In genomic region chr16:85173981-85174751, GRCh38 we compare ENCODE assay signal across 8 cellular contexts.
A peak's percentile ranks its signal among the peaks of the same experiment; 100 is the strongest.
DNase-seq lines count a peak whose midpoint lies in the region; ATAC-seq and TF ChIP-seq lines count a peak whose summit lies in the region.

No MANE protein-coding gene starts in this region.

- H3K4me2 ChIP-seq in H9 (ENCODE audit: insufficient read depth, insufficient read length, low read length) (no peak overlapping the region), skeletal muscle satellite cell (ENCODE audit: low read length) (peak overlapping the region; percentile 98)

- H3K27ac ChIP-seq in H9 (ENCODE audit: insufficient read length, low read depth, low read length) (no peak overlapping the region), gastroesophageal sphincter (peak overlapping the region in 3 of 4 donors; percentile 40 to 50 (median 46))

- H4K20me1 ChIP-seq in H9 (ENCODE audit: control insufficient read depth, insufficient read depth, insufficient read length), result no peaks in the 10 kb centered on the region

- peaks cover 4% of the 10 kb centered on the region for H3K23me2 ChIP-seq in H9 (ENCODE audit: insufficient read length, low read depth, low read length, poor library complexity, severe bottlenecking)

- no peak overlapping the region for H2BK5ac ChIP-seq in H9 (ENCODE audit: insufficient read length, low read length)

- H2AK5ac ChIP-seq in H9 (ENCODE audit: insufficient read length, low read length), result no peak overlapping the region

- no peak for ATAC-seq in gastroesophageal sphincter
- ATAC-seq in HG03571 (IDR thresholded peaks at IDR 0.05; ENCODE audit: unreplicated experiment), result no peak
- ATAC-seq in HG03378 (IDR thresholded peaks at IDR 0.05; ENCODE audit: unreplicated experiment), result no peak
- no peak for ATAC-seq in HG03521 (IDR thresholded peaks at IDR 0.05; ENCODE audit: unreplicated experiment)
- no peak for ATAC-seq in GM18907 (IDR thresholded peaks at IDR 0.05; ENCODE audit: unreplicated experiment)

- TF ChIP-seq CTCF in H9 (conservative IDR thresholded peaks at IDR 0.05), result no peak
- TF ChIP-seq CTCF in gastroesophageal sphincter (IDR thresholded peaks at IDR 0.05), result no peak

- DNase-seq in H9 (no peak), SHP77 (lab: John Stamatoyannopoulos, UW) (peak; percentile 89 to 91)

- no peak overlapping the region for H2BK20ac ChIP-seq in H9 (ENCODE audit: low read depth, low read length, poor library complexity, severe bottlenecking)

- H3K4me1 ChIP-seq in H9 (ENCODE audit: insufficient read depth, low read length), result peaks cover 5% of the 10 kb centered on the region; the same call in 1 of the 2 replicates
- H3K4me1 ChIP-seq in gastroesophageal sphincter, result peaks cover 0 to 84% (median 32%) of the 10 kb centered on the region in 3 donors
- H3K4me1 ChIP-seq in skeletal muscle satellite cell (ENCODE audit: control insufficient read depth, insufficient read depth, low read length), result peaks cover 72% of the 10 kb centered on the region

- no peak overlapping the region for H4K8ac ChIP-seq in H9 (replicated peaks; ENCODE audit: insufficient read length, low read depth, low read length)

- H3K9ac ChIP-seq in H9 (ENCODE audit: extremely low read depth, insufficient read length, low read length) (no peak overlapping the region), skeletal muscle satellite cell (ENCODE audit: low read depth, low read length) (peak overlapping the region; percentile 81)

- no peak overlapping the region for H2BK15ac ChIP-seq in H9 (ENCODE audit: low read depth, low read length)

- no peak overlapping the region for H4K91ac ChIP-seq in H9 (ENCODE audit: insufficient read length, low read depth, low read length)

- peaks cover 3% of the 10 kb centered on the region; the same call in 1 of the 2 replicates for H3K79me2 ChIP-seq in H9 (ENCODE audit: insufficient read depth, low read length)

- no peak overlapping the region for H3K23ac ChIP-seq in H9 (ENCODE audit: insufficient read length, low read depth, low read length)

- H3K9me3 ChIP-seq in H9 (ENCODE audit: control insufficient read depth, low read depth, low read length) (no peaks in the 10 kb centered on the region), gastroesophageal sphincter (no peaks in the 10 kb centered on the region), skeletal muscle satellite cell (replicated peaks; ENCODE audit: low read length) (no peaks in the 10 kb centered on the region)

- H3K4me1 Mint-ChIP-seq in H9, result peaks cover 40 to 61% of the 10 kb centered on the region in 2 experiments

- no peak overlapping the region for H2AFZ ChIP-seq in H9 (ENCODE audit: low read length)

- H3K36me3 Mint-ChIP-seq in H9 (ENCODE audit: insufficient read depth in 1 of 3, low read depth in 3 of 3), result peaks cover 4 to 8% (median 8%) of the 10 kb centered on the region in 3 experiments; a peak in 5 of 7 replicates

- H3K79me1 ChIP-seq in H9 (ENCODE audit: insufficient read depth, low read depth, low read length, poor library complexity, severe bottlenecking), result no peaks in the 10 kb centered on the region

- H3K27ac Mint-ChIP-seq in H9, result peak overlapping the region; percentile 8 to 42 (median 29); a peak in 3 of 7 replicates

- no CpG with 5 or more reads among the region's 16 CpGs for WGBS in H9 (ENCODE audit: extremely low coverage, insufficient read length, low lambda C conversion rate)
- WGBS in gastroesophageal sphincter (ENCODE audit: low coverage in 1 of 2), 2 donors, result 18 to 31% methylated on average over 6 to 8 of the region's 16 CpGs

- no peak for TF ChIP-seq EP300 in gastroesophageal sphincter (IDR thresholded peaks at IDR 0.05)

- H3K18ac ChIP-seq in H9 (ENCODE audit: insufficient read length, low read depth, low read length), result no peak overlapping the region

- no peaks in the 10 kb centered on the region for H3K9me3 Mint-ChIP-seq in H9

- no peak overlapping the region for H3K14ac ChIP-seq in H9 (ENCODE audit: insufficient read depth, low read length)

- H3T11ph ChIP-seq in H9 (ENCODE audit: low read length), result no peak overlapping the region

- TF ChIP-seq POLR2A in gastroesophageal sphincter (IDR thresholded peaks at IDR 0.05), result no peak

- peak overlapping the region in 1 of 2 experiments; percentile 51; a peak in 3 of 5 replicates for H3K4me3 Mint-ChIP-seq in H9

- H3K27me3 ChIP-seq in H9 (ENCODE audit: insufficient read depth, low read length) (no peaks in the 10 kb centered on the region; the same call in 1 of the 2 replicates), gastroesophageal sphincter (no peaks in the 10 kb centered on the region), skeletal muscle satellite cell (ENCODE audit: control insufficient read depth, insufficient read depth, low read length) (no peaks in the 10 kb centered on the region)

- H3K4ac ChIP-seq in H9 (ENCODE audit: low read depth, low read length), result no peak overlapping the region

- peaks cover 24% of the 10 kb centered on the region for H3K27me3 Mint-ChIP-seq in H9 (ENCODE audit: low read depth)

- no peak overlapping the region for H3K56ac ChIP-seq in H9 (ENCODE audit: insufficient read length, low read depth, low read length)

- H4K5ac ChIP-seq in H9 (ENCODE audit: insufficient read length, low read depth, low read length), result no peak overlapping the region

- H3K36me3 ChIP-seq in gastroesophageal sphincter (no peaks in the 10 kb centered on the region), skeletal muscle satellite cell (ENCODE audit: insufficient read depth, low read length) (peaks cover 5% of the 10 kb centered on the region)

- no peak overlapping the region for H2BK120ac ChIP-seq in H9 (ENCODE audit: low read depth, low read length, poor library complexity, severe bottlenecking)

- no peak overlapping the region for H2BK12ac ChIP-seq in H9 (ENCODE audit: insufficient read length, low read depth, low read length)

- peak overlapping the region in 1 of 2 donors; percentile 5 for H3K4me3 ChIP-seq in gastroesophageal sphincter
- peak overlapping the region; percentile 76 for H3K4me3 ChIP-seq in skeletal muscle satellite cell (ENCODE audit: low read length)
